ENCODE assay signal across 8 cellular contexts in genomic region chr7:31373337-31374289, GRCh38. TPM values are rescaled to one million over a fixed set of nuclear protein-coding genes. Genes with fewer than 3 reads are reported as not detected.
DNase-seq lines count a peak whose midpoint lies in the region; ATAC-seq and TF ChIP-seq lines count a peak whose summit lies in the region.

No MANE protein-coding gene starts in this region.

- no peaks in the 10 kb centered on the region for H3K36me3 ChIP-seq in WERI-Rb-1

- no peaks in the 10 kb centered on the region for H3K4me1 ChIP-seq in right cardiac atrium (ENCODE audit: control insufficient read depth, insufficient read depth, low read length)

- no peak overlapping the region for H3K27ac ChIP-seq in WERI-Rb-1
- no peak overlapping the region for H3K27ac ChIP-seq in right cardiac atrium (ENCODE audit: low read length)
- no peak overlapping the region for H3K27ac ChIP-seq in substantia nigra (ENCODE audit: low read depth, low read length, poor library complexity, severe bottlenecking)

- H3K27ac Mint-ChIP-seq in natural killer cell = no peak overlapping the region

- TF ChIP-seq CTCF in WERI-Rb-1 (IDR thresholded peaks at IDR 0.05; ENCODE audit: low read depth, low read length) (peak; percentile 81), natural killer cell (IDR thresholded peaks at IDR 0.05) (no peak)

- WGBS in right cardiac atrium = 73% methylated on average over 12 of the region's 12 CpGs

- peak; percentile 58 for ATAC-seq in GM18508 (IDR thresholded peaks at IDR 0.05; ENCODE audit: insufficient read depth, unreplicated experiment)
- peak; percentile 79 for ATAC-seq in HG02852 (IDR thresholded peaks at IDR 0.05; ENCODE audit: unreplicated experiment)
- peak; percentile 52 for ATAC-seq in right cardiac atrium
- ATAC-seq in natural killer cell = no peak

- H3K27me3 Mint-ChIP-seq in natural killer cell (ENCODE audit: low read depth in 2 of 2) = no peaks in the 10 kb centered on the region

- H3K36me3 Mint-ChIP-seq in natural killer cell = no peaks in the 10 kb centered on the region

- no peaks in the 10 kb centered on the region for H3K4me1 Mint-ChIP-seq in natural killer cell

- H3K9me3 Mint-ChIP-seq in natural killer cell = peaks cover 0 to 4% of the 10 kb centered on the region in 2 donors

- H3K27me3 ChIP-seq in WERI-Rb-1 (ENCODE audit: insufficient read depth, low read depth, severe bottlenecking) (peaks cover 24% of the 10 kb centered on the region), right cardiac atrium (ENCODE audit: control insufficient read depth, insufficient read depth) (no peaks in the 10 kb centered on the region)

- peak; percentile 3 to 24 for DNase-seq in AML-193 (lab: John Stamatoyannopoulos, UW)
- DNase-seq in NCI-H1417 (lab: John Stamatoyannopoulos, UW) = peak; percentile 45 to 82 (median 57)
- peak; percentile 57 for DNase-seq in WERI-Rb-1
- DNase-seq in right cardiac atrium = peak in 1 of 3 donors; percentile 19
- DNase-seq in substantia nigra (lab: John Stamatoyannopoulos, UW) = peak in 26 of 49 donors; percentile 0 to 54 (median 6)
- DNase-seq in natural killer cell = no peak

- H3K4me3 ChIP-seq in WERI-Rb-1 (ENCODE audit: low read depth, low read length) (no peak overlapping the region), right cardiac atrium (ENCODE audit: low read length) (no peak overlapping the region)

- H3K9me3 ChIP-seq in WERI-Rb-1 (ENCODE audit: severe bottlenecking) (no peaks in the 10 kb centered on the region), right cardiac atrium (ENCODE audit: control insufficient read depth, low read length) (no peaks in the 10 kb centered on the region)

- H3K4me3 Mint-ChIP-seq in natural killer cell = no peak overlapping the region

- intact Hi-C loops in right cardiac atrium (cut with DNase I) = loop anchor here in 2 of 4 donors (10.0 kb wide), 1 partner anchor 261 kb away; no protein-coding TSS in a partner anchor
- intact Hi-C loops in natural killer cell (cut with micrococcal nuclease) = no loop called here

RNA-seq across cellular contexts. Expression of gene NEUROD6, which starts 33.1 kb away (rescaled TPM):
- total RNA-seq in right cardiac atrium (not detected), natural killer cell (not detected)
- polyA plus RNA-seq in right cardiac atrium = not detected

Comparison
In these comparisons a context has a peak if more than half of its experiments do, and no peak if none do; other contexts are left out.
1. ATAC-seq: peak in GM18508 (single experiment), HG02852 (single experiment) and right cardiac atrium (2 of 2); none in natural killer cell (0 of 3).